13 cellular contexts compared by ENCODE assay signal in the genomic region with DNA sequence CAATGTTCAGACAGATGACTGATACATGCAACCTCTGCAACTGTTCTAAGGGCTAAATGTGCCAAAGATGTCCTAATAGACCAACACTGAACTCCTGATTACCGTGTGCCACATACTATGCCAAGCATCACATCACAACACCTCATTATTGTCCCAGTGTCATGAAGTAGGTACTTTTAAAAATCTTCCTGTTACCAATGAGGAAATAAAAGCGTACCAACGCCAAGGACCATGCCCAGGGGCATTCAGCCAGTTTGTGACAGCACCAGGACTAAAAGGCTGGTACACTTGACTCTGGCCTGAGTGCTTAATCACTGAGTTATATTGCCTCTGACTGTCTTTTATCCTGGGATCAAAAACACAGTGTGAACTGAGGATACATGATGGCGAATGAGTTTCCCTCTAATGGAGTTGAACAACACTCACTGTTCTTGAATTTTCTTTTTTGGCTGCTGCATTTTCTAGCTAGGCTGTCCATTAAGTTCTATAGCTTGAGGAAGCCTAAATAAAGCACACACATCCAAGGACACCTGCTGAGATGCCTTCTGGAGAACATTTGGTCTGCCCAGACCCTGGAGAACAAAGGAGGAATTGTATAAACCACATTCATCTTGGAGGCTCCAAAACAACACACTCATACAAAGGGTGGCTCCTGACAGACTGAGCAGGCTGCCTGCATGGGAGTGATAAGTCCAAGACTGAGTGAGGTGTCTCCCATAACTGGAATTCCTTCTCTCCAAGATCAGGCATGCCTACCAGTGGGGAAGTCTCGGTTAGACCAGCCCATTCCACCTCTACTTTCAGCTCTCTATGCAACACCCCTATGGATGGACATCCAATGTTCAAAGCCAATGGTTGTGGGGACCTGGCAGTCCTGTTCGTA.
DNase-seq lines count a peak whose midpoint lies in the region; ATAC-seq, FAIRE-seq and TF ChIP-seq lines count a peak whose summit lies in the region.
"Had no signal": no experiment of that assay in that cellular context is flagged by ENCODE, and none has a peak within 500 bp of the region (broad histone marks: within the 10 kb centered on the region; RNA-seq: fewer than 3 reads in every experiment).

No MANE protein-coding gene starts in this region.

- peaks cover 2% of the 10 kb centered on the region for H3K27me3 Mint-ChIP-seq in activated CD4-positive, alpha-beta T cell treated with anti-CD3 and anti-CD28 coated beads for 36 hours
- H3K27me3 Mint-ChIP-seq: central memory CD8-positive, alpha-beta T cell had no signal

- no peak for TF ChIP-seq CTCF in right atrium auricular region (IDR thresholded peaks at IDR 0.05)
- TF ChIP-seq CTCF in breast epithelium (IDR thresholded peaks at IDR 0.05): no peak
- no peak for TF ChIP-seq CTCF in lower lobe of right lung (IDR thresholded peaks at IDR 0.05)

- H3K4me1 Mint-ChIP-seq in activated CD4-positive, alpha-beta T cell treated with anti-CD3 and anti-CD28 coated beads for 36 hours: peaks cover 15% of the 10 kb centered on the region
- H3K4me1 Mint-ChIP-seq: central memory CD8-positive, alpha-beta T cell had no signal

- no peak for FAIRE-seq in urothelium cell line (lab: Jason Lieb, UNC)

- no peak for TF ChIP-seq POLR2A in breast epithelium (IDR thresholded peaks at IDR 0.05)

- H3K4me3 ChIP-seq in right atrium auricular region: no peak overlapping the region
- H3K4me3 ChIP-seq in breast epithelium: no peak overlapping the region
- H3K4me3 ChIP-seq in lower lobe of right lung: no peak overlapping the region

- H3K27me3 ChIP-seq in right atrium auricular region (no peaks in the 10 kb centered on the region), breast epithelium (no peaks in the 10 kb centered on the region), lower lobe of right lung (ENCODE audit: low read depth) (no peaks in the 10 kb centered on the region)

- DNase-seq in Right ventricle myocardium superior (no peak), right atrium auricular region (ENCODE audit: low spot score) (no peak), breast epithelium (ENCODE audit: low spot score in 2 of 2) (peak in 1 of 2 donors; percentile 87), lower lobe of right lung (peak; percentile 62), urothelium cell line (ENCODE audit: low spot score) (peak; percentile 57)
- no peak for DNase-seq in activated CD4-positive, alpha-beta T cell treated with anti-CD3 and anti-CD28 coated beads for 36 hours
- DNase-seq: activated CD8-positive, alpha-beta memory T cell treated with anti-CD3 and anti-CD28 coated beads, Interleukin-2, amount 50 U/mL, for 4 hours; AML-193; GOT3; NCI-H1930 had no signal

- no peaks in the 10 kb centered on the region for H3K9me3 Mint-ChIP-seq in activated CD4-positive, alpha-beta T cell treated with anti-CD3 and anti-CD28 coated beads for 36 hours (ENCODE audit: low read depth)
- H3K9me3 Mint-ChIP-seq: central memory CD8-positive, alpha-beta T cell had no signal

- intact Hi-C loops in Right ventricle myocardium superior (cut with DNase I) (no loop called here), breast epithelium (cut with DNase I; ENCODE audit: low total_unique reads) (no loop called here), lower lobe of right lung (cut with DNase I) (no loop called here)
- intact Hi-C loops in activated CD4-positive, alpha-beta T cell treated with anti-CD3 and anti-CD28 coated beads for 36 hours (cut with DNase I, micrococcal nuclease): no loop called here

- ATAC-seq in Right ventricle myocardium superior (ENCODE audit: poor library complexity) (peak; percentile 48), lower lobe of right lung (peak; percentile 75 to 77), GM18867 (IDR thresholded peaks at IDR 0.05; ENCODE audit: unreplicated experiment) (no peak), GM19463 (IDR thresholded peaks at IDR 0.05; ENCODE audit: unreplicated experiment) (no peak)
- no peak for ATAC-seq in activated CD4-positive, alpha-beta T cell treated with anti-CD3 and anti-CD28 coated beads for 36 hours

- H3K4me3 Mint-ChIP-seq in activated CD4-positive, alpha-beta T cell treated with anti-CD3 and anti-CD28 coated beads for 36 hours: no peak overlapping the region
- H3K4me3 Mint-ChIP-seq: central memory CD8-positive, alpha-beta T cell had no signal

- H3K4me1 ChIP-seq in right atrium auricular region (peaks cover 0 to 23% of the 10 kb centered on the region in 2 donors), breast epithelium (peaks cover 4 to 15% of the 10 kb centered on the region in 2 donors), lower lobe of right lung (peaks cover 55% of the 10 kb centered on the region)

- no peaks in the 10 kb centered on the region for H3K36me3 ChIP-seq in right atrium auricular region
- no peaks in the 10 kb centered on the region for H3K36me3 ChIP-seq in breast epithelium
- no peaks in the 10 kb centered on the region for H3K36me3 ChIP-seq in lower lobe of right lung

- H3K36me3 Mint-ChIP-seq in activated CD4-positive, alpha-beta T cell treated with anti-CD3 and anti-CD28 coated beads for 36 hours (ENCODE audit: low read depth): no peaks in the 10 kb centered on the region

- H3K27ac Mint-ChIP-seq in activated CD4-positive, alpha-beta T cell treated with anti-CD3 and anti-CD28 coated beads for 36 hours: no peak overlapping the region

- POLR2A ChIA-PET in activated CD4-positive, alpha-beta T cell treated with anti-CD3 and anti-CD28 coated beads for 36 hours (lab: Charles Lee): no interaction called here

- H3K27ac ChIP-seq in right atrium auricular region: no peak overlapping the region
- H3K27ac ChIP-seq in breast epithelium: peak overlapping the region; percentile 77 to 90
- H3K27ac ChIP-seq in lower lobe of right lung: peak overlapping the region; percentile 56

- CTCF ChIA-PET in activated CD4-positive, alpha-beta T cell treated with anti-CD3 and anti-CD28 coated beads for 36 hours (lab: Charles Lee): no interaction called here

- H3K9me3 ChIP-seq in right atrium auricular region (no peaks in the 10 kb centered on the region), breast epithelium (no peaks in the 10 kb centered on the region), lower lobe of right lung (no peaks in the 10 kb centered on the region)

Comparison
In these comparisons a context has a peak if more than half of its experiments do, and no peak if none do; other contexts are left out.
1. ATAC-seq: peak in Right ventricle myocardium superior (single experiment) and lower lobe of right lung (2 of 2); none in activated CD4-positive, alpha-beta T cell treated with anti-CD3 and anti-CD28 coated beads for 36 hours (single experiment), GM18867 (single experiment) and GM19463 (single experiment).
2. DNase-seq: peak in lower lobe of right lung (single experiment) and urothelium cell line (single experiment); none in Right ventricle myocardium superior (single experiment), right atrium auricular region (single experiment) and activated CD4-positive, alpha-beta T cell treated with anti-CD3 and anti-CD28 coated beads for 36 hours (single experiment).
3. H3K27ac ChIP-seq: peak in breast epithelium (2 of 2) and lower lobe of right lung (single experiment); none in right atrium auricular region (0 of 2).